In genomic region chr4:8608714-8609391, GRCh38 we compare ENCODE assay signal across 2 cellular contexts.
A peak's percentile ranks its signal among the peaks of the same experiment; 100 is the strongest.
TF ChIP-seq lines count a peak whose summit lies in the region.

No MANE protein-coding gene starts in this region.

TF ChIP-seq in PFSK-1, 5 proteins besides CTCF, POLR2A, EP300 and RAD21:
- TF ChIP-seq FOXP2 (optimal IDR thresholded peaks at IDR 0.05; ENCODE audit: borderline replicate concordance, extremely low read depth, extremely low read length, insufficient read depth) (no peak), POLR2AphosphoS5 (IDR thresholded peaks at IDR 0.05; ENCODE audit: low read depth, low read length) (peak; percentile 61), TAF1 (IDR thresholded peaks at IDR 0.05; ENCODE audit: borderline replicate concordance, insufficient read depth, low read length) (peak; percentile 22; the same call in 1 of the 2 replicates), SIN3A (IDR thresholded peaks at IDR 0.05; ENCODE audit: borderline replicate concordance, insufficient read depth, low read length) (no peak)

TF ChIP-seq in H1, 55 proteins besides CTCF, POLR2A, EP300 and RAD21:
- TF ChIP-seq POLR2AphosphoS5 (IDR thresholded peaks at IDR 0.05; ENCODE audit: low read depth, low read length) = 0 out of 2 replicates have a peak, but pooled peaks have one; percentile 12
- TF ChIP-seq RXRA (IDR thresholded peaks at IDR 0.05; ENCODE audit: insufficient read depth, low read depth, low read length) = no peak
